ENCODE assay signal across 11 cellular contexts in the genomic region with DNA sequence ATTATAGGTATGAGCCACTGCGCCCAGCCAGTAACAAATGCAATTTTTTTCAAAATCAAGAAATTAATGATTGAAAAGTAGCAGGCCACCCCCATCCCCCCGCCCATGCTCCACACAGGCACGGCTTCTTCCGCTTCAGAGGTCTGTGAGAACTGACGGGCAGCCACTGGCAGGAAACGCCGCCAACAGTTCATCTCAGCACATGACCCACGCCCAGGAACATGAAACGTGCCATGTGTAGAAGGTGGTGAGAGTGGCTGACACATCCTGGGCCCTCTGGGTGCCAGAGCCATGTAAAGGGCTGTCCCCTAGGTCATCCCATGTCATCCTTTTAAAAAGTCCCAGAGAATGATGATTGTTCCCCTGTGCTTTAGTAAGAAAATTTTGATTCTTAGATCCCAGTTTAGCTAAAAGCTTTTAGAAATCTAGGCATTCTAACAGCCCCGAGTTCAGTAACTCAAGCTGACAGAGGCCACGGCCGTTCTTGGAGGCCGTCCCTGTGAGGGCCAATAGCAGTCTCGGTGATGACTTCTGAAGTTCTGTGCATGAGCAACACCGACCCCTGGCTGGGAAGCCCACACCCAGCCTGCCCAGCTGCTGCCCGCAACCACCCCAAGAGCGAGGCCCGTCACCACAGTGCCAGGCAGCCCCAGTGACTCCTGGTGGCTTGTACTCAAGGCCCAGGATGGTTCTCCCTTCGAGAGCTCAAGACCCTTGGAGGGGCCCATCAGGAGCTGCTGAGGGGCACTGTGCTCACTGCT. TPM values are rescaled to one million over a fixed set of nuclear protein-coding genes. Genes with fewer than 3 reads are reported as not detected.
DNase-seq lines count a peak whose midpoint lies in the region; ATAC-seq, FAIRE-seq and TF ChIP-seq lines count a peak whose summit lies in the region.
"Had no signal": no experiment of that assay in that cellular context is flagged by ENCODE, and none has a peak within 500 bp of the region (broad histone marks: within the 10 kb centered on the region; RNA-seq: fewer than 3 reads in every experiment).

No MANE protein-coding gene starts in this region.

- intact Hi-C loops in activated CD4-positive, alpha-beta T cell treated with anti-CD3 and anti-CD28 coated beads, Interleukin-2, amount 10 ng/mL, durations not matched to agents 24 days and 14 days (cut with micrococcal nuclease): no loop called here
- intact Hi-C loops in aorta (cut with DNase I): no loop called here

- peaks cover 29% of the 10 kb centered on the region for H3K36me3 Mint-ChIP-seq in activated CD4-positive, alpha-beta T cell treated with anti-CD3 and anti-CD28 coated beads, Interleukin-2, amount 10 ng/mL, durations not matched to agents 24 days and 14 days (ENCODE audit: low read depth)
- peaks cover 5% of the 10 kb centered on the region for H3K36me3 Mint-ChIP-seq in activated naive CD8-positive, alpha-beta T cell
- H3K36me3 Mint-ChIP-seq in osteocyte (ENCODE audit: unreplicated experiment): peaks cover 19% of the 10 kb centered on the region

- FAIRE-seq in GM12891 (lab: Jason Lieb, UNC): peak; percentile 74

- H3K4me3 ChIP-seq in aorta (ENCODE audit: low read length in 2 of 2): no peak overlapping the region
- H3K4me3 ChIP-seq: thyroid gland had no signal

- peak overlapping the region; percentile 48 for H3K27ac Mint-ChIP-seq in activated CD4-positive, alpha-beta T cell treated with anti-CD3 and anti-CD28 coated beads, Interleukin-2, amount 10 ng/mL, durations not matched to agents 24 days and 14 days
- peak overlapping the region; percentile 86 for H3K27ac Mint-ChIP-seq in activated naive CD8-positive, alpha-beta T cell
- no peak overlapping the region for H3K27ac Mint-ChIP-seq in osteocyte (ENCODE audit: unreplicated experiment)

- H3K9me3 ChIP-seq in aorta (ENCODE audit: control insufficient read depth, low read length): no peaks in the 10 kb centered on the region
- H3K9me3 ChIP-seq: BE2C, thyroid gland had no signal

- WGBS in aorta, 2 donors: 93% methylated on average over 19 of the region's 19 CpGs

- TF ChIP-seq CTCF in osteocyte (IDR thresholded peaks at IDR 0.05): no peak

- no peaks in the 10 kb centered on the region for H3K27me3 ChIP-seq in aorta (ENCODE audit: control insufficient read depth in 1 of 2, insufficient read depth in 2 of 2, low read length in 1 of 2)
- H3K27me3 ChIP-seq: BE2C, thyroid gland had no signal

- peak; percentile 72 for DNase-seq in GM12891 (ENCODE audit: insufficient read length, low spot score)
- DNase-seq in activated CD4-positive, alpha-beta T cell treated with anti-CD3 and anti-CD28 coated beads, Interleukin-2, amount 10 ng/mL, durations not matched to agents 24 days and 14 days: peak; percentile 75
- peak; percentile 60 for DNase-seq in stimulated activated CD4-positive, alpha-beta T cell treated with anti-CD3 and anti-CD28 coated beads, Interleukin-4, amount 100 ng/mL, for 24 hours
- DNase-seq in aorta: no peak
- DNase-seq in osteocyte (ENCODE audit: extremely low spot score, unreplicated experiment): no peak
- DNase-seq: BE2C, RPMI8226, thyroid gland had no signal

- no peaks in the 10 kb centered on the region for H3K36me3 ChIP-seq in aorta (ENCODE audit: control insufficient read depth in 1 of 2, insufficient read depth in 2 of 2, low read length in 1 of 2)

- ATAC-seq in aorta (ENCODE audit: low FRiP score): no peak
- no peak for ATAC-seq in GM18502 (IDR thresholded peaks at IDR 0.05; ENCODE audit: poor library complexity, unreplicated experiment)
- no peak for ATAC-seq in GM18858 (IDR thresholded peaks at IDR 0.05; ENCODE audit: unreplicated experiment)

- no peak overlapping the region for H3K4me3 Mint-ChIP-seq in activated CD4-positive, alpha-beta T cell treated with anti-CD3 and anti-CD28 coated beads, Interleukin-2, amount 10 ng/mL, durations not matched to agents 24 days and 14 days
- peak overlapping the region; percentile 40 for H3K4me3 Mint-ChIP-seq in activated naive CD8-positive, alpha-beta T cell
- no peak overlapping the region for H3K4me3 Mint-ChIP-seq in osteocyte (ENCODE audit: unreplicated experiment)

- no peaks in the 10 kb centered on the region for H3K4me1 ChIP-seq in aorta (ENCODE audit: control insufficient read depth in 1 of 2, insufficient read depth in 2 of 2, low read length in 2 of 2)
- H3K4me1 ChIP-seq: BE2C had no signal

- H3K4me1 Mint-ChIP-seq in activated CD4-positive, alpha-beta T cell treated with anti-CD3 and anti-CD28 coated beads, Interleukin-2, amount 10 ng/mL, durations not matched to agents 24 days and 14 days: peaks cover 3% of the 10 kb centered on the region
- H3K4me1 Mint-ChIP-seq in activated naive CD8-positive, alpha-beta T cell (ENCODE audit: low read depth): peaks cover 29% of the 10 kb centered on the region
- H3K4me1 Mint-ChIP-seq in osteocyte (ENCODE audit: unreplicated experiment): no peaks in the 10 kb centered on the region

- no peaks in the 10 kb centered on the region for H3K9me3 Mint-ChIP-seq in activated CD4-positive, alpha-beta T cell treated with anti-CD3 and anti-CD28 coated beads, Interleukin-2, amount 10 ng/mL, durations not matched to agents 24 days and 14 days
- no peaks in the 10 kb centered on the region for H3K9me3 Mint-ChIP-seq in activated naive CD8-positive, alpha-beta T cell (ENCODE audit: low read depth)
- no peaks in the 10 kb centered on the region for H3K9me3 Mint-ChIP-seq in osteocyte (ENCODE audit: unreplicated experiment)

- no peak for TF ChIP-seq POLR2A in GM12891 (IDR thresholded peaks at IDR 0.05; ENCODE audit: low read depth, low read length)

- H3K27ac ChIP-seq in aorta (ENCODE audit: low read depth in 1 of 2, low read length in 2 of 2): no peak overlapping the region
- H3K27ac ChIP-seq: thyroid gland had no signal

- H3K27me3 Mint-ChIP-seq in activated CD4-positive, alpha-beta T cell treated with anti-CD3 and anti-CD28 coated beads, Interleukin-2, amount 10 ng/mL, durations not matched to agents 24 days and 14 days: no peaks in the 10 kb centered on the region
- H3K27me3 Mint-ChIP-seq in activated naive CD8-positive, alpha-beta T cell: no peaks in the 10 kb centered on the region
- no peaks in the 10 kb centered on the region for H3K27me3 Mint-ChIP-seq in osteocyte (ENCODE audit: unreplicated experiment)

TF ChIP-seq in GM12891, 5 proteins besides CTCF, POLR2A, EP300 and RAD21:
- TF ChIP-seq POLR2AphosphoS5 (IDR thresholded peaks at IDR 0.05; ENCODE audit: low read depth, low read length) (no peak), POU2F2 (IDR thresholded peaks at IDR 0.05; ENCODE audit: low read depth, low read length) (no peak), PAX5 (IDR thresholded peaks at IDR 0.05; ENCODE audit: insufficient read depth, low read length, severe bottlenecking) (no peak), SPI1 (IDR thresholded peaks at IDR 0.05; ENCODE audit: low read depth, low read length) (no peak), TAF1 (IDR thresholded peaks at IDR 0.05; ENCODE audit: low read depth, low read length) (no peak)

RNA-seq across cellular contexts. Expression of a gene that starts 52.1 kb away (rescaled TPM):
- 28.9 TPM for polyA plus RNA-seq in GM12891 (2012; ENCODE audit: low read depth, missing spikeins)
- total RNA-seq in activated CD4-positive, alpha-beta T cell treated with anti-CD3 and anti-CD28 coated beads, Interleukin-2, amount 10 ng/mL, durations not matched to agents 24 days and 14 days: 76.1 and 91.0 TPM in 2 replicates
- total RNA-seq in aorta: 10 to 100 TPM; 33.3 to 39.0 TPM
- polyA plus RNA-seq in aorta: 10 to 100 TPM; 12.0 to 52.3 TPM
- 31.0 and 33.2 TPM in 2 replicates for total RNA-seq in osteocyte

Comparison
In these comparisons a context has a peak if more than half of its experiments do, and no peak if none do; other contexts are left out.
1. DNase-seq: peak in GM12891 (single experiment), activated CD4-positive, alpha-beta T cell treated with anti-CD3 and anti-CD28 coated beads, Interleukin-2, amount 10 ng/mL, durations not matched to agents 24 days and 14 days (single experiment) and stimulated activated CD4-positive, alpha-beta T cell treated with anti-CD3 and anti-CD28 coated beads, Interleukin-4, amount 100 ng/mL, for 24 hours (single experiment); none in aorta (0 of 2) and osteocyte (single experiment).